10 cellular contexts compared by ENCODE assay signal in the genomic region with DNA sequence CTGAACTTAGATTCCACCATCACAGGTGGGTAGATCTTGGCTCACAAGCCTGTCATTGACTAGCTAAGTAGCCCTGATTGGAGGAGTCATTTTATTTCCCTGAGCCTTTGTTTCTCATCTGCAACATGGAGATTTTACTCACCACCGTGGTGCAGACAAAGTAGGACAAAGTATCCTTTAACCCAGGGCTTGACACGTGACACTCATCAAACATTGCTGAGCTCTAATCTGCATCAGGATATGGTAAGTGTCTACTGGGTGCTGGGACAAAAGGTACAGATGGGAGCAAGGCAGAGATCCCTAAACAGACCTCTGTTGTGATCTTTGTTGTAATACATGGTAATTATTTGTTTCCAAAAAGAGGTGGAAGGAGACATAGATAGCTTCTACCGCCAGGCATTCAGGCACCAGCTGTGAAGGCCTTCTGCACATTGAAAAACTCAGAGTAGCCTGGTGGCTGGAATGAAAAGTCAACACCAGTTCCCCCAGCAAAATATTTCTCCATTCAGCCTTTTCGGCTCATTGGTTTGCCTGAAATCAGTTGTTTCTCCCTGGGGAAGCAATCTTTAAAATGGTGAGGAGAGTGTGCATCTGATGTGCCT. TPM values are rescaled to one million over a fixed set of nuclear protein-coding genes. Genes with fewer than 3 reads are reported as not detected.
DNase-seq lines count a peak whose midpoint lies in the region; ATAC-seq, FAIRE-seq and TF ChIP-seq lines count a peak whose summit lies in the region.
"Had no signal": no experiment of that assay in that cellular context is flagged by ENCODE, and none has a peak within 500 bp of the region (broad histone marks: within the 10 kb centered on the region; RNA-seq: fewer than 3 reads in every experiment).

No MANE protein-coding gene starts in this region.

- H3K23ac ChIP-seq in H9 (ENCODE audit: insufficient read length, low read depth, low read length) (no peak overlapping the region), mesenchymal stem cell (ENCODE audit: low read length in 2 of 2) (no peak overlapping the region)

- no peak overlapping the region for H3K4me2 ChIP-seq in H9 (ENCODE audit: insufficient read depth, insufficient read length, low read length)
- no peak overlapping the region for H3K4me2 ChIP-seq in K562 (ENCODE audit: insufficient read depth, low read length)
- H3K4me2 ChIP-seq in mesenchymal stem cell (ENCODE audit: low read length, poor library complexity, severe bottlenecking), result no peak overlapping the region

- H3K79me2 ChIP-seq in H9 (ENCODE audit: insufficient read depth, low read length), result no peaks in the 10 kb centered on the region
- no peaks in the 10 kb centered on the region for H3K79me2 ChIP-seq in K562 (ENCODE audit: control insufficient read depth, insufficient read depth, low read length)

- H3K9me3 Mint-ChIP-seq in H9, result peaks cover 0 to 2% of the 10 kb centered on the region in 2 experiments; a peak in 1 of 5 replicates

- TF ChIP-seq EP300 in K562 (IDR thresholded peaks at IDR 0.05; ENCODE audit: low read length), result no peak

- H2BK120ac ChIP-seq in H9 (ENCODE audit: low read depth, low read length, poor library complexity, severe bottlenecking), result no peak overlapping the region
- H2BK120ac ChIP-seq in mesenchymal stem cell (ENCODE audit: low read depth, low read length), result no peak overlapping the region

- no TSS peak for BruUV-seq in K562 (replicated peaks; lab: Mats Ljungman, UMichigan)

- TF ChIP-seq POLR2A in K562 (conservative IDR thresholded peaks at IDR 0.05), result no peak

- H2BK15ac ChIP-seq in H9 (ENCODE audit: low read depth, low read length) (no peak overlapping the region), mesenchymal stem cell (ENCODE audit: low read depth, poor library complexity, severe bottlenecking) (no peak overlapping the region)

- TF ChIP-seq RAD21 in K562 (CRISPR knock-in tag; conservative IDR thresholded peaks at IDR 0.05 in 1 of 2, IDR thresholded peaks at IDR 0.05 in 1 of 2), result no peak

- H3K36me3 Mint-ChIP-seq in H9 (ENCODE audit: insufficient read depth in 1 of 3, low read depth in 3 of 3), result no peaks in the 10 kb centered on the region

- no peak overlapping the region for H4K5ac ChIP-seq in H9 (ENCODE audit: insufficient read length, low read depth, low read length)

- H3K4me1 ChIP-seq in H9 (ENCODE audit: insufficient read depth, low read length), result no peaks in the 10 kb centered on the region
- H3K4me1 ChIP-seq in K562 (replicated peaks in 1 of 2; ENCODE audit: control insufficient read depth in 2 of 2, insufficient read depth in 2 of 2, low read length in 2 of 2), result peaks cover 18 to 44% of the 10 kb centered on the region in 2 experiments
- peaks cover 25% of the 10 kb centered on the region for H3K4me1 ChIP-seq in mesenchymal stem cell (ENCODE audit: control insufficient read depth, insufficient read depth, low read depth, low read length)

- H2AK5ac ChIP-seq in H9 (ENCODE audit: insufficient read length, low read length) (no peak overlapping the region), mesenchymal stem cell (ENCODE audit: low read length, severe bottlenecking) (no peak overlapping the region)

- peak overlapping the region; percentile 88 to 95 (median 92) for H3K27ac Mint-ChIP-seq in H9

- H3K9me3 ChIP-seq in H9 (ENCODE audit: control insufficient read depth, low read depth, low read length), result no peaks in the 10 kb centered on the region
- no peaks in the 10 kb centered on the region for H3K9me3 ChIP-seq in K562 (replicated peaks; ENCODE audit: control insufficient read depth, insufficient read depth, low read depth, low read length)
- no peaks in the 10 kb centered on the region for H3K9me3 ChIP-seq in mesenchymal stem cell (ENCODE audit: control insufficient read depth, low read length)

- H3K4me1 Mint-ChIP-seq in H9, result peaks cover 38 to 41% of the 10 kb centered on the region in 2 experiments

- POLR2A ChIA-PET in K562 (lab: Yijun Ruan, JAX), result interaction anchor here (0.7 to 1.2 kb wide), 4 partner anchors 9 to 142 kb away, joined by 3 to 5 read pairs (median 4); no protein-coding TSS in a partner anchor

- H3K4me3 ChIP-seq in AG09309 (ENCODE audit: control insufficient read depth, low read depth, low read length), result no peak overlapping the region
- no peak overlapping the region for H3K4me3 ChIP-seq in K562
- H3K4me3 ChIP-seq in mesenchymal stem cell (ENCODE audit: insufficient read depth in 1 of 2, low read depth in 1 of 2, low read length in 2 of 2), result no peak overlapping the region
- H3K4me3 ChIP-seq: SK-N-MC had no signal

- H4K91ac ChIP-seq in H9 (ENCODE audit: insufficient read length, low read depth, low read length), result no peak overlapping the region
- H4K91ac ChIP-seq in mesenchymal stem cell (ENCODE audit: low read length), result no peak overlapping the region

- DNase-seq in AG09309 (ENCODE audit: low read depth) (no peak), H9 (no peak), K562 (ENCODE audit: extremely low read depth in 1 of 4, low spot score in 3 of 4) (no peak), mesenchymal stem cell (no peak), NCI-H1105 (lab: John Stamatoyannopoulos, UW) (no peak)
- DNase-seq: GDM1 had no signal

- no CpG with 5 or more reads among the region's 4 CpGs for WGBS in H9 (ENCODE audit: extremely low coverage, insufficient read length, low lambda C conversion rate)
- WGBS in K562 (ENCODE audit: insufficient coverage, low coverage, missing lambda C conversion rate), result 47% methylated on average over 4 of the region's 4 CpGs
- WGBS in mesenchymal stem cell, result 98% methylated on average over 4 of the region's 4 CpGs

- H4K8ac ChIP-seq in H9 (replicated peaks; ENCODE audit: insufficient read length, low read depth, low read length) (no peak overlapping the region), mesenchymal stem cell (ENCODE audit: low read length) (no peak overlapping the region)

- FAIRE-seq in K562 (lab: Jason Lieb, UNC), result no peak

- CTCF ChIA-PET in K562 (lab: Yijun Ruan, JAX; ENCODE audit: low intra/inter-chr PET ratio), result no interaction called here

- H3K4me3 Mint-ChIP-seq in H9, result no peak overlapping the region; a peak in 1 of 5 replicates

- H2BK5ac ChIP-seq in H9 (ENCODE audit: insufficient read length, low read length) (no peak overlapping the region), mesenchymal stem cell (ENCODE audit: low read depth, low read length, poor library complexity, severe bottlenecking) (no peak overlapping the region)

- H3K9me1 ChIP-seq in K562 (ENCODE audit: control insufficient read depth, insufficient read depth, low read length), result no peaks in the 10 kb centered on the region

- no peaks in the 10 kb centered on the region for H3K36me3 ChIP-seq in K562 (ENCODE audit: control insufficient read depth, insufficient read depth, low read length)
- H3K36me3 ChIP-seq in mesenchymal stem cell (ENCODE audit: control insufficient read depth in 1 of 2, insufficient read depth in 2 of 2, low read depth in 1 of 2, low read length in 2 of 2), result no peaks in the 10 kb centered on the region

- H3K18ac ChIP-seq in H9 (ENCODE audit: insufficient read length, low read depth, low read length) (no peak overlapping the region), mesenchymal stem cell (ENCODE audit: low read depth in 1 of 2, low read length in 2 of 2) (no peak overlapping the region)

- H2BK12ac ChIP-seq in H9 (ENCODE audit: insufficient read length, low read depth, low read length) (no peak overlapping the region), mesenchymal stem cell (ENCODE audit: low read length in 2 of 2) (no peak overlapping the region)

- H3T11ph ChIP-seq in H9 (ENCODE audit: low read length), result no peak overlapping the region

- H4K20me1 ChIP-seq in H9 (ENCODE audit: control insufficient read depth, insufficient read depth, insufficient read length) (no peaks in the 10 kb centered on the region), K562 (replicated peaks; ENCODE audit: control insufficient read depth, insufficient read depth, low read length) (no peaks in the 10 kb centered on the region)

- H3K27me3 ChIP-seq in H9 (ENCODE audit: insufficient read depth, low read length) (no peaks in the 10 kb centered on the region), K562 (ENCODE audit: control insufficient read depth in 2 of 2, insufficient read depth in 2 of 2, low read length in 2 of 2) (no peaks in the 10 kb centered on the region), mesenchymal stem cell (ENCODE audit: control insufficient read depth in 1 of 2, insufficient read depth in 1 of 2, low read length in 2 of 2) (no peaks in the 10 kb centered on the region)

- no peak for ATAC-seq in K562
- no peak for ATAC-seq in GM18511 (IDR thresholded peaks at IDR 0.05; ENCODE audit: unreplicated experiment)
- ATAC-seq in GM18870 (IDR thresholded peaks at IDR 0.05; ENCODE audit: unreplicated experiment), result no peak
- ATAC-seq in HG03175 (IDR thresholded peaks at IDR 0.05; ENCODE audit: unreplicated experiment), result no peak

- in situ Hi-C loops in K562 (cut with MboI), result no loop called here

- no peak overlapping the region for H3K27ac ChIP-seq in H9 (ENCODE audit: insufficient read length, low read depth, low read length)
- H3K27ac ChIP-seq in K562 (ENCODE audit: extremely low read depth, low read depth, low read length), result no peak overlapping the region
- peak overlapping the region; percentile 17 for H3K27ac ChIP-seq in mesenchymal stem cell (ENCODE audit: low read length, poor library complexity, severe bottlenecking)
- H3K27ac ChIP-seq: SK-N-MC had no signal

- intact Hi-C loops in K562 (cut with micrococcal nuclease), result no loop called here

- H3K9ac ChIP-seq in H9 (ENCODE audit: extremely low read depth, insufficient read length, low read length), result no peak overlapping the region
- no peak overlapping the region for H3K9ac ChIP-seq in K562 (ENCODE audit: insufficient read depth in 1 of 2, low read depth in 2 of 2, low read length in 2 of 2)
- no peak overlapping the region for H3K9ac ChIP-seq in mesenchymal stem cell (ENCODE audit: low read length)

- H3K14ac ChIP-seq in H9 (ENCODE audit: insufficient read depth, low read length), result no peak overlapping the region
- H3K14ac ChIP-seq in mesenchymal stem cell (ENCODE audit: low read length in 2 of 2), result no peak overlapping the region

- no peaks in the 10 kb centered on the region for H3K79me1 ChIP-seq in H9 (ENCODE audit: insufficient read depth, low read depth, low read length, poor library complexity, severe bottlenecking)
- no peaks in the 10 kb centered on the region for H3K79me1 ChIP-seq in mesenchymal stem cell (replicated peaks; ENCODE audit: low read length, poor library complexity, severe bottlenecking)

- H2AFZ ChIP-seq in H9 (ENCODE audit: low read length), result no peak overlapping the region
- peak overlapping the region; percentile 57 for H2AFZ ChIP-seq in K562 (ENCODE audit: low read depth, low read length)
- no peak overlapping the region for H2AFZ ChIP-seq in mesenchymal stem cell (ENCODE audit: low read depth, low read length)

- H3K4ac ChIP-seq in H9 (ENCODE audit: low read depth, low read length) (no peak overlapping the region; the same call in 1 of the 2 replicates), mesenchymal stem cell (ENCODE audit: low read depth in 1 of 2, low read length in 2 of 2) (no peak overlapping the region)

- H3K27me3 Mint-ChIP-seq in H9 (ENCODE audit: low read depth), result peaks cover 6% of the 10 kb centered on the region

- no peaks in the 10 kb centered on the region for H3K23me2 ChIP-seq in H9 (ENCODE audit: insufficient read length, low read depth, low read length, poor library complexity, severe bottlenecking)

- H3K56ac ChIP-seq in H9 (ENCODE audit: insufficient read length, low read depth, low read length), result no peak overlapping the region

- no peak overlapping the region for H2BK20ac ChIP-seq in H9 (ENCODE audit: low read depth, low read length, poor library complexity, severe bottlenecking)

- TF ChIP-seq CTCF in AG09309 (IDR thresholded peaks at IDR 0.05; ENCODE audit: control insufficient read depth, insufficient read depth, low read depth, low read length, missing control alignments) (peak; percentile 5), H9 (conservative IDR thresholded peaks at IDR 0.05) (peak; percentile 31; the same call in 1 of the 3 replicates), K562 (IDR thresholded peaks at IDR 0.05 in 2 of 3, conservative IDR thresholded peaks at IDR 0.05 in 1 of 3; ENCODE audit: insufficient read depth in 2 of 3, low read depth in 1 of 3, low read length in 3 of 3) (no peak)

RNA-seq across cellular contexts. Expression of a gene that starts 18.3 kb away (rescaled TPM):
- 4.7 and 6.0 TPM in 2 replicates for total RNA-seq in H9 (2021)
- 173 and 222 TPM in 2 replicates for total RNA-seq in K562 (2011; cell fraction: chromatin; rRNA removed; ENCODE audit: low replicate concordance)
- 77.0 and 99.7 TPM in 2 replicates for total RNA-seq in K562 (2011; cell fraction: nucleolus; rRNA removed)
- total RNA-seq in K562 (2011; cell fraction: nucleoplasm; rRNA removed), result 107 and 133 TPM in 2 replicates
- total RNA-seq in K562 (2014; rRNA removed), result 33.6 and 42.7 TPM in 2 replicates
- 35.0 and 36.8 TPM in 2 replicates for total RNA-seq in K562 (2014; rRNA removed; fragmentation: Illumina TruSeq; extraction: Trizol)
- 22.9 and 23.7 TPM in 2 replicates for total RNA-seq in K562 (2015; rRNA removed; fragmentation: Illumina TruSeq; extraction: Trizol)
- total RNA-seq in K562 (2021), result 63.5 and 64.2 TPM in 2 replicates
- polyA plus RNA-seq in K562 (2011; rRNA removed), result 38.1 and 47.3 TPM in 2 replicates
- 28.3 and 36.5 TPM in 2 replicates for polyA plus RNA-seq in K562 (2011; cell fraction: cytosol; rRNA removed)
- 46.0 and 76.1 TPM in 2 replicates for polyA plus RNA-seq in K562 (2011; cell fraction: nucleus; rRNA removed)
- polyA plus RNA-seq in K562 (2012), result 31.7 and 42.8 TPM in 2 replicates
- polyA plus RNA-seq in K562 (2014; fragmentation: Illumina TruSeq; extraction: Trizol), result 40.3 and 43.0 TPM in 2 replicates
- 1 to 10 TPM; 4.7 to 5.9 TPM for polyA plus RNA-seq in K562 (2014; fragmentation: Nextera tagmentation; extraction: Ambion mirVana)
- polyA plus RNA-seq in K562 (2014; rRNA removed), result 23.3 and 24.0 TPM in 2 replicates
- 82.4 and 92.6 TPM in 2 replicates for polyA minus RNA-seq in K562 (2011; rRNA and poly(A)+ RNA removed)
- polyA minus RNA-seq in K562 (2011; cell fraction: cytosol; rRNA and poly(A)+ RNA removed), result 47.4 and 54.4 TPM in 2 replicates
- 66.9 and 104 TPM in 2 replicates for polyA minus RNA-seq in K562 (2011; cell fraction: nucleus; rRNA and poly(A)+ RNA removed)
- 96.9 TPM for polyA plus RNA-seq in mesenchymal stem cell (2013, experiment 1 of 2)
- 100 TPM for polyA plus RNA-seq in mesenchymal stem cell (2013, experiment 2 of 2)

Comparison
In these comparisons a context has a peak if more than half of its experiments do, and no peak if none do; other contexts are left out.
1. CTCF ChIP-seq: peak in AG09309 (single experiment) and H9 (single experiment); none in K562 (0 of 3).